20 cellular contexts compared by ENCODE assay signal in genomic region chr22:24170632-24171031, GRCh38.
"Had no signal": no experiment of that assay in that cellular context is flagged by ENCODE, and none has a peak within 500 bp of the region (broad histone marks: within the 10 kb centered on the region; RNA-seq: fewer than 3 reads in every experiment).

No MANE protein-coding gene starts in this region.

- H3K4me3 Mint-ChIP-seq: naive B cell, nephron had no signal

- H3K27ac ChIP-seq: epithelial cell of prostate, esophagus squamous epithelium, hepatocyte, left ventricle myocardium inferior, lower lobe of right lung, skin epidermis, upper lobe of right lung, vagina had no signal

- H3K27ac Mint-ChIP-seq: nephron had no signal

- H3K79me2 ChIP-seq: hepatocyte had no signal

- H3K9me3 ChIP-seq: esophagus squamous epithelium, left ventricle myocardium inferior, lower lobe of right lung, tibial nerve, upper lobe of right lung, vagina had no signal

- H3K4me1 Mint-ChIP-seq: nephron had no signal

- H2AFZ ChIP-seq: hepatocyte had no signal

- H3K4me1 ChIP-seq: lower lobe of right lung, upper lobe of right lung had no signal

- ATAC-seq: left cardiac atrium, lower lobe of right lung, sciatic nerve, upper lobe of right lung had no signal

- DNase-seq: effector memory CD4-positive, alpha-beta T cell; esophagus squamous epithelium; head of caudate nucleus; kidney; left cardiac atrium; left ventricle myocardium inferior; lower lobe of right lung; mesenchymal stem cell; naive B cell; stimulated activated CD4-positive, alpha-beta T cell treated with anti-CD3 and anti-CD28 coated beads, Interleukin-2, amount 100 ng/mL, for 24 hours; stimulated activated CD4-positive, alpha-beta T cell treated with anti-CD3 and anti-CD28 coated beads, Interleukin-4, amount 100 ng/mL, for 4 hours; stimulated activated naive CD4-positive, alpha-beta T cell; upper lobe of right lung had no signal

- H3K4me3 ChIP-seq: esophagus squamous epithelium, hepatocyte, left ventricle myocardium inferior, lower lobe of right lung, skin epidermis, tibial nerve, upper lobe of right lung, vagina had no signal

- H3K27me3 Mint-ChIP-seq: naive B cell had no signal

- H3K4me2 ChIP-seq: hepatocyte had no signal

- H3K27me3 ChIP-seq: esophagus squamous epithelium, hepatocyte, tibial nerve, upper lobe of right lung, vagina had no signal
